14 cellular contexts compared by ENCODE assay signal in genomic region chr3:152259480-152259879, GRCh38. TPM values are rescaled to one million over a fixed set of nuclear protein-coding genes. Genes with fewer than 3 reads are reported as not detected.
A peak's percentile ranks its signal among the peaks of the same experiment; 100 is the strongest.
DNase-seq lines count a peak whose midpoint lies in the region; ATAC-seq and TF ChIP-seq lines count a peak whose summit lies in the region.
"Had no signal": no experiment of that assay in that cellular context is flagged by ENCODE, and none has a peak within 500 bp of the region (broad histone marks: within the 10 kb centered on the region; RNA-seq: fewer than 3 reads in every experiment).

No MANE protein-coding gene starts in this region.

- POLR2A ChIA-PET in activated CD4-positive, alpha-beta T cell treated with anti-CD3 and anti-CD28 coated beads for 36 hours (lab: Charles Lee): interaction anchor here (2.0 kb wide), 1 partner anchor 9 kb away, joined by 11 read pairs; the partner anchor contains the start of gene MBNL1

- H3K27ac ChIP-seq in OCI-LY1 (ENCODE audit: low read depth, low read length, poor library complexity, severe bottlenecking) (peak overlapping the region; percentile 26), coronary artery (peak overlapping the region; percentile 29 to 76), spleen (peak overlapping the region in 7 of 8 donors; percentile 22 to 85 (median 67)), suprapubic skin (no peak overlapping the region)

- H3K4me2 ChIP-seq in OCI-LY1 (ENCODE audit: low read length): no peak overlapping the region

- no peaks in the 10 kb centered on the region for H4K20me1 ChIP-seq in OCI-LY1 (ENCODE audit: insufficient read depth, low read length)

- intact Hi-C loops in activated CD4-positive, alpha-beta T cell treated with anti-CD3 and anti-CD28 coated beads for 36 hours (cut with DNase I, micrococcal nuclease): loop anchor here (2.0 to 10.0 kb wide), 6 partner anchors 17 to 1712 kb away; partner anchors contain the start of genes EIF2A (in 1 of the 2), GPR87 (in 1 of the 2), SERP1 (in 1 of the 2) and SIAH2 (in 1 of the 2)
- intact Hi-C loops in spleen (cut with DNase I; ENCODE audit: low total_unique reads): no loop called here

- H2AFZ ChIP-seq in OCI-LY1 (ENCODE audit: low read length): no peak overlapping the region

- no peak for TF ChIP-seq CTCF in OCI-LY1 (IDR thresholded peaks at IDR 0.05; ENCODE audit: low read length)
- TF ChIP-seq CTCF in coronary artery (IDR thresholded peaks at IDR 0.05): no peak
- no peak for TF ChIP-seq CTCF in spleen (IDR thresholded peaks at IDR 0.05 in 8 of 11, conservative IDR thresholded peaks at IDR 0.05 in 3 of 11)
- TF ChIP-seq CTCF in suprapubic skin (IDR thresholded peaks at IDR 0.05): no peak

- no peak overlapping the region for H3K4me3 ChIP-seq in OCI-LY1 (ENCODE audit: low read depth, low read length, poor library complexity, severe bottlenecking)
- H3K4me3 ChIP-seq in coronary artery: no peak overlapping the region
- no peak overlapping the region for H3K4me3 ChIP-seq in spleen
- H3K4me3 ChIP-seq in suprapubic skin: no peak overlapping the region

- peak overlapping the region; percentile 41 for H3K4me3 Mint-ChIP-seq in activated CD4-positive, alpha-beta T cell treated with anti-CD3 and anti-CD28 coated beads for 36 hours
- H3K4me3 Mint-ChIP-seq: H9 had no signal

- DNase-seq in activated CD4-positive, alpha-beta T cell treated with anti-CD3 and anti-CD28 coated beads for 36 hours: no peak
- no peak for DNase-seq in activated CD4-positive, alpha-beta T cell treated with anti-CD3 and anti-CD28 coated beads for 1 hour
- DNase-seq in coronary artery (ENCODE audit: low spot score) (no peak), spleen (no peak), suprapubic skin (ENCODE audit: low spot score in 2 of 2) (no peak)
- DNase-seq: H9; left cardiac atrium; NCI-H187; PC-9; stimulated activated CD4-positive, alpha-beta T cell treated with anti-CD3 and anti-CD28 coated beads, Interleukin-4, amount 100 ng/mL, for 1 hour had no signal

- H3K36me3 ChIP-seq in OCI-LY1 (ENCODE audit: insufficient read depth, low read length) (0 out of 2 replicates have a peak, but pooled peaks cover 9% of the 10 kb centered on the region), spleen (no peaks in the 10 kb centered on the region), suprapubic skin (no peaks in the 10 kb centered on the region)

- H3K79me2 ChIP-seq in OCI-LY1 (ENCODE audit: insufficient read depth, low read length): peaks cover 47% of the 10 kb centered on the region

- H3K4me1 Mint-ChIP-seq in activated CD4-positive, alpha-beta T cell treated with anti-CD3 and anti-CD28 coated beads for 36 hours: peaks cover 90% of the 10 kb centered on the region

- TF ChIP-seq POLR2A in spleen (IDR thresholded peaks at IDR 0.05): no peak
- TF ChIP-seq POLR2A in suprapubic skin (IDR thresholded peaks at IDR 0.05): no peak

- H3K27me3 Mint-ChIP-seq in activated CD4-positive, alpha-beta T cell treated with anti-CD3 and anti-CD28 coated beads for 36 hours: no peaks in the 10 kb centered on the region

- no peaks in the 10 kb centered on the region for H3K9me2 ChIP-seq in OCI-LY1 (ENCODE audit: low read depth, low read length)

- WGBS in spleen, 5 donors: 70 to 82% (median 75%) methylated on average over 2 of the region's 2 CpGs
- WGBS in suprapubic skin: 81% methylated on average over 2 of the region's 2 CpGs

- H3K27me3 ChIP-seq in OCI-LY1 (ENCODE audit: insufficient read depth, low read length) (no peaks in the 10 kb centered on the region), spleen (replicated peaks in 1 of 7) (no peaks in the 10 kb centered on the region), suprapubic skin (no peaks in the 10 kb centered on the region)

- H3K9me3 ChIP-seq in OCI-LY1 (ENCODE audit: low read length) (no peaks in the 10 kb centered on the region), spleen (no peaks in the 10 kb centered on the region), suprapubic skin (no peaks in the 10 kb centered on the region)
- H3K9me3 ChIP-seq: Caco-2 had no signal

- no peak overlapping the region for H3K9ac ChIP-seq in OCI-LY1 (ENCODE audit: low read length)

- TF ChIP-seq EP300 in suprapubic skin (IDR thresholded peaks at IDR 0.05): no peak

- H3K36me3 Mint-ChIP-seq in activated CD4-positive, alpha-beta T cell treated with anti-CD3 and anti-CD28 coated beads for 36 hours (ENCODE audit: low read depth): peaks cover 4% of the 10 kb centered on the region

- H3K4me1 ChIP-seq in OCI-LY1 (ENCODE audit: insufficient read depth, low read length, severe bottlenecking): peaks cover 59% of the 10 kb centered on the region
- peaks cover 43 to 100% (median 69%) of the 10 kb centered on the region in 6 donors for H3K4me1 ChIP-seq in spleen
- H3K4me1 ChIP-seq in suprapubic skin: peaks cover 50% of the 10 kb centered on the region

- H3K27ac Mint-ChIP-seq in activated CD4-positive, alpha-beta T cell treated with anti-CD3 and anti-CD28 coated beads for 36 hours: peak overlapping the region; percentile 85
- H3K27ac Mint-ChIP-seq: H9 had no signal

- ATAC-seq in activated CD4-positive, alpha-beta T cell treated with anti-CD3 and anti-CD28 coated beads for 36 hours: no peak
- no peak for ATAC-seq in GM18868 (IDR thresholded peaks at IDR 0.05; ENCODE audit: unreplicated experiment)
- no peak for ATAC-seq in HG03439 (IDR thresholded peaks at IDR 0.05; ENCODE audit: unreplicated experiment)

- H3F3A ChIP-seq in OCI-LY1 (ENCODE audit: insufficient read depth, low read length): no peaks in the 10 kb centered on the region

- CTCF ChIA-PET in activated CD4-positive, alpha-beta T cell treated with anti-CD3 and anti-CD28 coated beads for 36 hours (lab: Charles Lee): interaction anchor here (1.1 to 7.6 kb wide), 5 partner anchors 9 to 76 kb away, joined by 3 to 69 read pairs (median 14); partner anchors contain the start of gene MBNL1

- peaks cover 2% of the 10 kb centered on the region for H3K9me3 Mint-ChIP-seq in activated CD4-positive, alpha-beta T cell treated with anti-CD3 and anti-CD28 coated beads for 36 hours (ENCODE audit: low read depth)
- H3K9me3 Mint-ChIP-seq: H9 had no signal

RNA-seq across cellular contexts. Expression of gene MBNL1, which starts 9.2 kb away (rescaled TPM):
- total RNA-seq in activated CD4-positive, alpha-beta T cell treated with anti-CD3 and anti-CD28 coated beads for 36 hours: 100 to 1,000 TPM; 317 to 481 TPM
- 100 to 1,000 TPM; 288 to 491 (median 355) TPM for total RNA-seq in spleen
- 10 to 100 TPM; 64.7 to 66.3 (median 64.7) TPM for polyA plus RNA-seq in spleen
- total RNA-seq in suprapubic skin: 100 to 1,000 TPM; 258 to 478 (median 320) TPM
